Comparison of ENCODE assay signal across 8 cellular contexts in genomic region chr17:60079401-60079861, GRCh38. TPM values are rescaled to one million over a fixed set of nuclear protein-coding genes. Genes with fewer than 3 reads are reported as not detected.
DNase-seq lines count a peak whose midpoint lies in the region; ATAC-seq and TF ChIP-seq lines count a peak whose summit lies in the region.

No MANE protein-coding gene starts in this region.

- peak overlapping the region; percentile 97 for H3K4me3 Mint-ChIP-seq in activated naive CD4-positive, alpha-beta T cell treated with anti-CD3 and anti-CD28 coated beads, Interleukin-2, amount 50 U/mL, for 24 hours

- POLR2A ChIA-PET in SK-N-SH (lab: Yijun Ruan, JAX), result no interaction called here

- H3K4me1 Mint-ChIP-seq in activated naive CD4-positive, alpha-beta T cell treated with anti-CD3 and anti-CD28 coated beads, Interleukin-2, amount 50 U/mL, for 24 hours, result peaks cover 25% of the 10 kb centered on the region

- no peaks in the 10 kb centered on the region for H4K20me1 ChIP-seq in SK-N-SH (ENCODE audit: insufficient read depth)

- peaks cover 18 to 22% of the 10 kb centered on the region in 2 experiments for H3K36me3 ChIP-seq in SK-N-SH (replicated peaks in 1 of 2; ENCODE audit: control insufficient read depth in 1 of 2, insufficient read depth in 2 of 2, low read length in 1 of 2)
- no peaks in the 10 kb centered on the region for H3K36me3 ChIP-seq in parathyroid adenoma (ENCODE audit: control insufficient read depth, insufficient read depth, low read length)

- H3K79me2 ChIP-seq in SK-N-SH (ENCODE audit: insufficient read depth) (peaks cover 71% of the 10 kb centered on the region), parathyroid adenoma (peaks cover 6% of the 10 kb centered on the region)

- H3F3A ChIP-seq in SK-N-SH (replicated peaks; ENCODE audit: insufficient read depth), result peaks cover 44% of the 10 kb centered on the region

- peaks cover 2% of the 10 kb centered on the region for H3K36me3 Mint-ChIP-seq in activated naive CD4-positive, alpha-beta T cell treated with anti-CD3 and anti-CD28 coated beads, Interleukin-2, amount 50 U/mL, for 24 hours

- ATAC-seq in GM21381 (IDR thresholded peaks at IDR 0.05; ENCODE audit: unreplicated experiment), result no peak

- WGBS in SK-N-SH (ENCODE audit: low lambda C conversion rate), result 12% methylated on average over 8 of the region's 8 CpGs

- H3K27ac Mint-ChIP-seq in activated naive CD4-positive, alpha-beta T cell treated with anti-CD3 and anti-CD28 coated beads, Interleukin-2, amount 50 U/mL, for 24 hours, result no peak overlapping the region

- H3K4me1 ChIP-seq in SK-N-SH (ENCODE audit: control insufficient read depth in 1 of 2, insufficient read depth in 2 of 2, low read depth in 1 of 2, low read length in 1 of 2) (peaks cover 12% of the 10 kb centered on the region in 2 experiments), parathyroid adenoma (no peaks in the 10 kb centered on the region)

- no peaks in the 10 kb centered on the region for H3K9me2 ChIP-seq in SK-N-SH

- H3K9me3 ChIP-seq in SK-N-SH (no peaks in the 10 kb centered on the region), parathyroid adenoma (ENCODE audit: control insufficient read depth, low read length) (no peaks in the 10 kb centered on the region)

- H3K4me2 ChIP-seq in SK-N-SH, result peak overlapping the region; percentile 95
- H3K4me2 ChIP-seq in parathyroid adenoma (ENCODE audit: low read length), result peak overlapping the region; percentile 31

- no peak for TF ChIP-seq RAD21 in SK-N-SH (IDR thresholded peaks at IDR 0.05; ENCODE audit: low read length)

- no peak for TF ChIP-seq CTCF in SK-N-SH (IDR thresholded peaks at IDR 0.05)
- TF ChIP-seq CTCF in parathyroid adenoma (IDR thresholded peaks at IDR 0.05), result no peak

- no peak for DNase-seq in activated naive CD4-positive, alpha-beta T cell treated with Interleukin-2 at 50 U/mL for 16 hours
- DNase-seq in SK-N-SH (peak; percentile 23), fibroblast of gingiva (ENCODE audit: low read depth) (peak; percentile 54), NCI-H2171 (lab: John Stamatoyannopoulos, UW) (no peak), Ammon's horn (ENCODE audit: low spot score) (no peak)

- CTCF ChIA-PET in SK-N-SH (lab: Yijun Ruan, JAX), result interaction anchor here (1.4 to 1.5 kb wide), 3 partner anchors 11 to 42 kb away, joined by 3 to 5 read pairs (median 3); no protein-coding TSS in a partner anchor

- no peak for TF ChIP-seq EP300 in SK-N-SH (IDR thresholded peaks at IDR 0.05; ENCODE audit: borderline replicate concordance in 1 of 2, low read depth in 1 of 2, low read length in 1 of 2)

- H3K4me3 ChIP-seq in SK-N-SH (ENCODE audit: low read depth in 2 of 2, low read length in 1 of 2), result peak overlapping the region; percentile 80 to 92
- peak overlapping the region; percentile 69 for H3K4me3 ChIP-seq in parathyroid adenoma (ENCODE audit: low read depth, low read length)

- no peaks in the 10 kb centered on the region for H3K27me3 ChIP-seq in SK-N-SH (ENCODE audit: insufficient read depth)
- H3K27me3 ChIP-seq in parathyroid adenoma (ENCODE audit: control insufficient read depth, insufficient read depth, low read length), result no peaks in the 10 kb centered on the region

- peak overlapping the region; percentile 68 for H3K9ac ChIP-seq in SK-N-SH
- no peak overlapping the region for H3K9ac ChIP-seq in parathyroid adenoma

- no peaks in the 10 kb centered on the region for H3K27me3 Mint-ChIP-seq in activated naive CD4-positive, alpha-beta T cell treated with anti-CD3 and anti-CD28 coated beads, Interleukin-2, amount 50 U/mL, for 24 hours

- H3K27ac ChIP-seq in SK-N-SH (ENCODE audit: low read depth in 2 of 2, low read length in 1 of 2) (peak overlapping the region; percentile 68 to 78), parathyroid adenoma (peak overlapping the region; percentile 64)

- H3K9me3 Mint-ChIP-seq in activated naive CD4-positive, alpha-beta T cell treated with anti-CD3 and anti-CD28 coated beads, Interleukin-2, amount 50 U/mL, for 24 hours, result no peaks in the 10 kb centered on the region

- H2AFZ ChIP-seq in SK-N-SH (ENCODE audit: low read depth) (peak overlapping the region; percentile 85), parathyroid adenoma (peak overlapping the region; percentile 66)

TF ChIP-seq in SK-N-SH, 30 proteins besides CTCF, POLR2A, EP300 and RAD21:
- TF ChIP-seq IRF3 (IDR thresholded peaks at IDR 0.05; ENCODE audit: low read depth, low read length) (no peak), SIN3A (IDR thresholded peaks at IDR 0.05; ENCODE audit: borderline replicate concordance, low read depth, low read length) (peak; percentile 83; the same call in 1 of the 2 replicates), POLR2AphosphoS5 (IDR thresholded peaks at IDR 0.05; ENCODE audit: low read depth, low read length) (peak; percentile 24), TEAD4 (IDR thresholded peaks at IDR 0.05; ENCODE audit: borderline replicate concordance, insufficient read depth) (0 out of 2 replicates have a peak, but pooled peaks have one; percentile 4), JUND (IDR thresholded peaks at IDR 0.05) (no peak), REST (IDR thresholded peaks at IDR 0.05; ENCODE audit: low read depth, low read length) (0 out of 2 replicates have a peak, but pooled peaks have one; percentile 25), FOSL2 (IDR thresholded peaks at IDR 0.05; ENCODE audit: borderline replicate concordance, low read depth) (no peak), MAX (IDR thresholded peaks at IDR 0.05; ENCODE audit: low read depth) (no peak), TAF1 (IDR thresholded peaks at IDR 0.05; ENCODE audit: borderline replicate concordance, low read depth, low read length) (peak; percentile 75; the same call in 1 of the 2 replicates), GABPA (IDR thresholded peaks at IDR 0.05; ENCODE audit: low read depth) (peak; percentile 65), USF1 (IDR thresholded peaks at IDR 0.05; ENCODE audit: borderline replicate concordance, low read depth) (no peak), MXI1 (IDR thresholded peaks at IDR 0.05; ENCODE audit: low read depth, low read length) (peak; percentile 35; the same call in 1 of the 2 replicates)

RNA-seq across cellular contexts. Expression of gene HEATR6, which starts 0.7 kb away (rescaled TPM):
- 26.8 and 35.0 TPM in 2 replicates for polyA plus RNA-seq in SK-N-SH (2012; rRNA removed)
- polyA plus RNA-seq in SK-N-SH (2012; cell fraction: cytosol; rRNA removed), result 13.3 and 18.4 TPM in 2 replicates
- polyA plus RNA-seq in SK-N-SH (2012; cell fraction: nucleus; rRNA removed), result 83.7 and 92.5 TPM in 2 replicates

Comparison
In these comparisons a context has a peak if more than half of its experiments do, and no peak if none do; other contexts are left out.
1. DNase-seq: peak in SK-N-SH (single experiment) and fibroblast of gingiva (single experiment); none in activated naive CD4-positive, alpha-beta T cell treated with Interleukin-2 at 50 U/mL for 16 hours (single experiment), NCI-H2171 (single experiment) and Ammon's horn (single experiment).